In the genomic region with DNA sequence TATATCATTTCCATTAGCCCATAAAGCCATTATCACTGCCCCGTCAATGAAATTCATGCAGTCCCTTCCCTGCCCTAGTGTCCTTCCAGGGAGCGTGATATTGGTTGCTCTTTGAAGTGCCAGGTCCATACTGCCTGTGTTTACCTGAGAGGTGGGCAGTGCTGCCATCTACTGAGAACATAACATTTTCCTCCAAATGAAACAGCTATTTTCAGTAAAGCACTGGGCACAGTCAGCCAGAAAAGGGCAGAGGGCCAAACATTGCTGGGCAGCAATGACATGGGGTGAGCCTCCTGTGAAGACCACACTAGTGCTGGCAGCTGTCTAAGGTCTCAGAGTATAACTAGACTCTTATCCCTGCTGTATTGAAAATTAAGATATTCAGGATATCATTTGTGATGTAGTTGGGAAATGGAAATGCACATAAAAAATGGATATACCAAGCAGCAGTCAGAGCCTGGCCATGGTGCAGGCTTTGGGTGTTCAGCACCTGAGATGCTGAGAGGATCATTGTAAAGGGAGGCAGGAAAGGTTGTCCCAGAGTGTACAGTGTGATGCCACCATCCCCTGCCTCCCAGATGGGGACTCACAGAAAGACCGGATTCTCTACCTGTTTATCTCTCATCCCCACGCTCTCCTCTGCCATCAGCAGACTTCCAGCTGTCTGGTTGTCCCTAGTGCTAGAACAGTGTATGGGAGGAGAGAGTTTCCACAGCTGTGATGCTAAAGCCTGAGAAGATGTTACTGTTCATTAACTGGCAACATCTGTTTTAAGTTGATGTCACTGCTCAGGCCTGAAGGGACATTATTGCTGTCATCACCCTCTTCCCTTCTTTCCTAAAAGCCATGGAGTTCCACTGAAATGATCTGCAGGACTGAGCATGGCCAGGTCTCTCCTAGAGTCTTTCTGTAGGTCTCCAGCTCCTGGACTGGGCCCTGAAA, we compare ENCODE assay signal across 10 cellular contexts.
A peak's percentile ranks its signal among the peaks of the same experiment; 100 is the strongest.
DNase-seq lines count a peak whose midpoint lies in the region; ATAC-seq and TF ChIP-seq lines count a peak whose summit lies in the region.
"Had no signal": no experiment of that assay in that cellular context is flagged by ENCODE, and none has a peak within 500 bp of the region (broad histone marks: within the 10 kb centered on the region; RNA-seq: fewer than 3 reads in every experiment).

No MANE protein-coding gene starts in this region.

- ATAC-seq in GM18909 (IDR thresholded peaks at IDR 0.05; ENCODE audit: poor library complexity, unreplicated experiment): no peak

- TF ChIP-seq CTCF in LNCaP clone FGC (IDR thresholded peaks at IDR 0.05; ENCODE audit: control insufficient read depth, extremely low read depth, insufficient read depth): peak; percentile 62

- DNase-seq in DMS53 treated with DMSO at 0.1 percent for 48 hours (lab: John Stamatoyannopoulos, UW; ENCODE audit: unreplicated experiment) (peak; percentile 1), LNCaP clone FGC (ENCODE audit: low read depth) (no peak), caudate nucleus (lab: John Stamatoyannopoulos, UW) (peak in 3 of 61 donors; percentile 20 to 55 (median 23)), myocyte (ENCODE audit: low read depth) (peak; percentile 90), SKM-1 (lab: John Stamatoyannopoulos, UW; ENCODE audit: unreplicated experiment) (no peak), NCI-H1694 (lab: John Stamatoyannopoulos, UW) (no peak)
- no peak for DNase-seq in activated naive CD4-positive, alpha-beta T cell (lab: John Stamatoyannopoulos, UW)
- DNase-seq: activated effector memory CD4-positive, alpha-beta T cell treated with Interleukin-2 at 50 U/mL for 16 hours had no signal

- no peak overlapping the region for H3K4me3 ChIP-seq in LNCaP clone FGC (ENCODE audit: low read depth, low read length)
- H3K4me3 ChIP-seq: tibial nerve had no signal

- H3K27ac ChIP-seq in caudate nucleus (ENCODE audit: low read depth, low read length): peak overlapping the region; percentile 1

Comparison
In these comparisons a context has a peak if more than half of its experiments do, and no peak if none do; other contexts are left out.
1. DNase-seq: peak in DMS53 treated with DMSO at 0.1 percent for 48 hours (single experiment) and myocyte (single experiment); none in LNCaP clone FGC (single experiment), SKM-1 (single experiment), activated naive CD4-positive, alpha-beta T cell (0 of 4) and NCI-H1694 (single experiment).